Comparison of ENCODE assay signal across 9 cellular contexts in the genomic region with DNA sequence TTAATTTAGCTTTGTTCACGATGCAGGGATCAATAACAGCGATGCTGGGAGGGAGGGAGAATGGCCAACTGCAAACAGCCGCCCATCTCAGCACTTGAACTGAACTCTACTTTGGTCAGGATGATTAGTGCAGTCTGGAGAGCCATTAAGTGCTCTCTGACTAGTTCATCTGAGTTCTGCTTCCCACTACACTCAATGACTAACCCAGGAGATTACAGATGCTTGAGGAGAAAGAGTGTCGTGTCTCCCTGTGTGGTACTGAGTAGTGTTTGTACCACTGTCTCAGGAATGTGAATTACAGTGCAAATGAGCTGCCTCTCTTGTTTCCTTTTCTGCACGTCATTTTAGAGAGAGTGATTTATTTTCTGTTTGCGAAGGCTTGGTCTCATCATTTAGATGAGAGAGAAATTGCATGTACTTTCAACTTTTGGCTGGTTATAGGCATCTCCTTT. TPM values are rescaled to one million over a fixed set of nuclear protein-coding genes. Genes with fewer than 3 reads are reported as not detected.
DNase-seq lines count a peak whose midpoint lies in the region; ATAC-seq and TF ChIP-seq lines count a peak whose summit lies in the region.
"Had no signal": no experiment of that assay in that cellular context is flagged by ENCODE, and none has a peak within 500 bp of the region (broad histone marks: within the 10 kb centered on the region; RNA-seq: fewer than 3 reads in every experiment).

No MANE protein-coding gene starts in this region.

- no peak overlapping the region for H3K4me3 Mint-ChIP-seq in activated CD4-positive, alpha-beta T cell treated with anti-CD3 and anti-CD28 coated beads, Interleukin-2, amount 10 ng/mL, durations not matched to agents 7 days and 5 days

- no peak overlapping the region for H3K4me3 ChIP-seq in body of pancreas
- no peak overlapping the region for H3K4me3 ChIP-seq in lower lobe of right lung

- H3K27ac Mint-ChIP-seq in activated CD4-positive, alpha-beta T cell treated with anti-CD3 and anti-CD28 coated beads, Interleukin-2, amount 10 ng/mL, durations not matched to agents 7 days and 5 days, result no peak overlapping the region

- H3K9me3 ChIP-seq in body of pancreas, result no peaks in the 10 kb centered on the region
- H3K9me3 ChIP-seq in lower lobe of right lung, result no peaks in the 10 kb centered on the region

- no peaks in the 10 kb centered on the region for H3K27me3 ChIP-seq in body of pancreas
- no peaks in the 10 kb centered on the region for H3K27me3 ChIP-seq in lower lobe of right lung (ENCODE audit: low read depth)

- H3K4me1 ChIP-seq in body of pancreas, result peaks cover 22% of the 10 kb centered on the region
- peaks cover 72% of the 10 kb centered on the region for H3K4me1 ChIP-seq in lower lobe of right lung

- TF ChIP-seq POLR2A in body of pancreas (IDR thresholded peaks at IDR 0.05), result no peak

- H3K4me1 Mint-ChIP-seq in activated CD4-positive, alpha-beta T cell treated with anti-CD3 and anti-CD28 coated beads, Interleukin-2, amount 10 ng/mL, durations not matched to agents 7 days and 5 days, result peaks cover 7% of the 10 kb centered on the region

- POLR2A ChIA-PET in activated CD4-positive, alpha-beta T cell treated with anti-CD3 and anti-CD28 coated beads, Interleukin-2, amount 10 ng/mL, durations not matched to agents 7 days and 5 days (lab: Charles Lee), result no interaction called here

- 31 to 44% methylated on average over 6 of the region's 6 CpGs for WGBS in body of pancreas, 2 donors

- ATAC-seq in body of pancreas, result peak; percentile 60
- peak; percentile 95 to 97 for ATAC-seq in lower lobe of right lung
- ATAC-seq in HG02571 (IDR thresholded peaks at IDR 0.05; ENCODE audit: unreplicated experiment), result no peak
- ATAC-seq in HG03159 (IDR thresholded peaks at IDR 0.05; ENCODE audit: unreplicated experiment), result no peak
- ATAC-seq in GM18868 (IDR thresholded peaks at IDR 0.05; ENCODE audit: unreplicated experiment), result no peak

- H3K27me3 Mint-ChIP-seq in activated CD4-positive, alpha-beta T cell treated with anti-CD3 and anti-CD28 coated beads, Interleukin-2, amount 10 ng/mL, durations not matched to agents 7 days and 5 days, result no peaks in the 10 kb centered on the region
- H3K27me3 Mint-ChIP-seq: brain had no signal

- H3K27ac ChIP-seq in body of pancreas (no peak overlapping the region), lower lobe of right lung (peak overlapping the region; percentile 49)

- H3K9me3 Mint-ChIP-seq in activated CD4-positive, alpha-beta T cell treated with anti-CD3 and anti-CD28 coated beads, Interleukin-2, amount 10 ng/mL, durations not matched to agents 7 days and 5 days, result no peaks in the 10 kb centered on the region

- intact Hi-C loops in body of pancreas (cut with DNase I), result no loop called here
- intact Hi-C loops in lower lobe of right lung (cut with DNase I), result no loop called here

- TF ChIP-seq CTCF in AG09319 (IDR thresholded peaks at IDR 0.05; ENCODE audit: low read depth, low read length), result no peak
- no peak for TF ChIP-seq CTCF in body of pancreas (IDR thresholded peaks at IDR 0.05)
- TF ChIP-seq CTCF in lower lobe of right lung (IDR thresholded peaks at IDR 0.05), result no peak

- DNase-seq in AG09319 (ENCODE audit: extremely low read depth, low read depth), result peak; percentile 32
- DNase-seq in NCI-H1105 (lab: John Stamatoyannopoulos, UW), result peak; percentile 68
- no peak for DNase-seq in body of pancreas
- DNase-seq in lower lobe of right lung, result no peak
- no peak for DNase-seq in activated CD4-positive, alpha-beta T cell treated with anti-CD3 and anti-CD28 coated beads, Interleukin-2, amount 10 ng/mL, durations not matched to agents 7 days and 5 days

- H3K36me3 ChIP-seq in body of pancreas (replicated peaks in 1 of 2; ENCODE audit: insufficient read depth in 1 of 2, low read depth in 2 of 2), result no peaks in the 10 kb centered on the region
- H3K36me3 ChIP-seq in lower lobe of right lung, result no peaks in the 10 kb centered on the region

- H3K36me3 Mint-ChIP-seq in activated CD4-positive, alpha-beta T cell treated with anti-CD3 and anti-CD28 coated beads, Interleukin-2, amount 10 ng/mL, durations not matched to agents 7 days and 5 days (ENCODE audit: low read depth), result no peaks in the 10 kb centered on the region
- H3K36me3 Mint-ChIP-seq: brain had no signal

- CTCF ChIA-PET in activated CD4-positive, alpha-beta T cell treated with anti-CD3 and anti-CD28 coated beads, Interleukin-2, amount 10 ng/mL, durations not matched to agents 7 days and 5 days (lab: Charles Lee), result interaction anchor here (0.6 to 0.9 kb wide), 2 partner anchors 71 to 236 kb away, joined by 3 to 6 read pairs; no protein-coding TSS in a partner anchor

RNA-seq across cellular contexts. Expression of a gene that starts 23.5 kb away (rescaled TPM):
- total RNA-seq in body of pancreas (10 to 100 TPM; 11.9 to 13.7 TPM), lower lobe of right lung (30.4 TPM)
- total RNA-seq in activated CD4-positive, alpha-beta T cell treated with anti-CD3 and anti-CD28 coated beads, Interleukin-2, amount 10 ng/mL, durations not matched to agents 7 days and 5 days, result 1 to 10 TPM; 5.0 to 5.4 TPM

Comparison
In these comparisons a context has a peak if more than half of its experiments do, and no peak if none do; other contexts are left out.
1. DNase-seq: peak in AG09319 (single experiment) and NCI-H1105 (single experiment); none in body of pancreas (0 of 4), lower lobe of right lung (single experiment) and activated CD4-positive, alpha-beta T cell treated with anti-CD3 and anti-CD28 coated beads, Interleukin-2, amount 10 ng/mL, durations not matched to agents 7 days and 5 days (single experiment).
2. ATAC-seq: peak in body of pancreas (single experiment) and lower lobe of right lung (2 of 2); none in HG02571 (single experiment), HG03159 (single experiment) and GM18868 (single experiment).